21 cellular contexts compared by ENCODE assay signal in the genomic region with DNA sequence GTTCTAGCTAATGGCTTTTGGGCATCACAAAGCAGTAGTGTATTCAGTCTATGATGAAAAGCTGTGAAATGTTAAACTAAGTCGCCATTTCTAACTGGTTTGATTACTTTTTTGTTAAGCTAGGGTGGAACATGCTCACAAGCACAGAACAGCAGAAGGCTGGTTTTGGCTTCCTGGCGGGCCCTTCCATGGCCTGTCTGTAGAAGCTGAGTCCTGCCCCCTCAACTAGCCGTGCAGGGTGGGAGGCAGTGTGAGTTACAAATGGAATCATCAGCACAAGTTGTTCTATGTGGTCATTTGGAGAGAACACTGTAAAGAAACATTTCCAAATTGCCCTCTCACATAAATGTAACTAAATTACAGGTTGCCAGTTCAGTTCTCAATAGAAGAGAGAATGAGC.
DNase-seq lines count a peak whose midpoint lies in the region; ATAC-seq, FAIRE-seq and TF ChIP-seq lines count a peak whose summit lies in the region.
"Had no signal": no experiment of that assay in that cellular context is flagged by ENCODE, and none has a peak within 500 bp of the region (broad histone marks: within the 10 kb centered on the region; RNA-seq: fewer than 3 reads in every experiment).

No MANE protein-coding gene starts in this region.

- no peak overlapping the region for H3K4me3 ChIP-seq in endodermal cell (ENCODE audit: low read length)
- H3K4me3 ChIP-seq in neural cell (ENCODE audit: low read length): no peak overlapping the region
- no peak overlapping the region for H3K4me3 ChIP-seq in transverse colon
- H3K4me3 ChIP-seq in HepG2 (replicated peaks in 1 of 3; ENCODE audit: insufficient read depth in 1 of 3, low read depth in 2 of 3, low read length in 3 of 3): no peak overlapping the region
- H3K4me3 ChIP-seq: esophagus squamous epithelium had no signal

- H3K4me1 ChIP-seq in endodermal cell (ENCODE audit: control insufficient read depth, insufficient read depth, low read length): no peaks in the 10 kb centered on the region
- H3K4me1 ChIP-seq in transverse colon: peaks cover 4 to 16% (median 12%) of the 10 kb centered on the region in 4 donors
- H3K4me1 ChIP-seq in HepG2 (ENCODE audit: insufficient read depth, low read length): no peaks in the 10 kb centered on the region

- peaks cover 19% of the 10 kb centered on the region for H3K36me3 Mint-ChIP-seq in endodermal cell (ENCODE audit: low read depth)

- POLR2A ChIA-PET in HepG2 (lab: Yijun Ruan, JAX): no interaction called here

- intact Hi-C loops in transverse colon (cut with DNase I; ENCODE audit: low total_unique reads) (no loop called here), HepG2 (cut with micrococcal nuclease; ENCODE audit: unreplicated experiment) (no loop called here)

- DNase-seq in NCI-H69 (lab: John Stamatoyannopoulos, UW): peak; percentile 54
- DNase-seq in endodermal cell: no peak
- no peak for DNase-seq in transverse colon
- DNase-seq in glomerular visceral epithelial cell (ENCODE audit: extremely low spot score): no peak
- no peak for DNase-seq in HepG2 (ENCODE audit: low spot score)
- DNase-seq in GM19240 (ENCODE audit: insufficient read length, low spot score): no peak
- DNase-seq: activated CD4-positive, alpha-beta T cell treated with anti-CD3 and anti-CD28 coated beads, Interleukin-2, amount 50 U/mL, for 1 hour; activated naive CD4-positive, alpha-beta T cell treated with anti-CD3 and anti-CD28 coated beads, Interleukin-2, amount 50 U/mL, for 16 hours; brain microvascular endothelial cell; C1 segment of cervical spinal cord; esophagus squamous epithelium; HFFc6; hippocampal formation; NCI-H2107; NCI-H774; stimulated activated CD4-positive, alpha-beta T cell treated with anti-CD3 and anti-CD28 coated beads, Interleukin-1b, Interleukin-23, amount 100 ng/mL, for 48 hours had no signal

- no peaks in the 10 kb centered on the region for H3K79me2 ChIP-seq in neural cell (replicated peaks; ENCODE audit: insufficient read depth, low read length)
- no peaks in the 10 kb centered on the region for H3K79me2 ChIP-seq in HepG2 (ENCODE audit: insufficient read depth, low read length)

- no peaks in the 10 kb centered on the region for H3K9me2 ChIP-seq in neural cell (ENCODE audit: insufficient read depth, low read length)

- peaks cover 8% of the 10 kb centered on the region for H3F3A ChIP-seq in neural cell (ENCODE audit: insufficient read depth, low read length, poor library complexity, severe bottlenecking)

- H3K4me2 ChIP-seq in neural cell (ENCODE audit: low read length) (no peak overlapping the region), HepG2 (ENCODE audit: low read depth, low read length) (no peak overlapping the region)

- peak overlapping the region; percentile 54 for H3K27ac Mint-ChIP-seq in endodermal cell
- H3K27ac Mint-ChIP-seq: dendritic cell treated with granulocyte-macrophage colony-stimulating factor and Interleukin-4, amounts not matched to agents 40 ng/mL and 50 ng/mL, for 4 days; HFFc6; IgD-negative memory B cell had no signal

- no peaks in the 10 kb centered on the region for H3K9me3 Mint-ChIP-seq in endodermal cell
- H3K9me3 Mint-ChIP-seq: dendritic cell treated with granulocyte-macrophage colony-stimulating factor and Interleukin-4, amounts not matched to agents 40 ng/mL and 50 ng/mL, for 4 days; HFFc6; IgD-negative memory B cell had no signal

- ATAC-seq in HepG2: no peak

- no peaks in the 10 kb centered on the region for H3K9me3 ChIP-seq in endodermal cell (ENCODE audit: control insufficient read depth, low read length)
- no peaks in the 10 kb centered on the region for H3K9me3 ChIP-seq in neural cell (ENCODE audit: low read length)
- no peaks in the 10 kb centered on the region for H3K9me3 ChIP-seq in transverse colon
- no peaks in the 10 kb centered on the region for H3K9me3 ChIP-seq in HepG2 (ENCODE audit: low read length)
- H3K9me3 ChIP-seq: esophagus squamous epithelium had no signal

- BruUV-seq in HepG2 (replicated peaks; lab: Mats Ljungman, UMichigan): no TSS peak

- H3K27me3 Mint-ChIP-seq in endodermal cell (ENCODE audit: insufficient read depth): no peaks in the 10 kb centered on the region
- H3K27me3 Mint-ChIP-seq: dendritic cell treated with granulocyte-macrophage colony-stimulating factor and Interleukin-4, amounts not matched to agents 40 ng/mL and 50 ng/mL, for 4 days; IgD-negative memory B cell had no signal

- H3K27me3 ChIP-seq in endodermal cell (ENCODE audit: control insufficient read depth, insufficient read depth, low read length, poor library complexity, severe bottlenecking) (no peaks in the 10 kb centered on the region), neural cell (ENCODE audit: insufficient read depth, low read depth, low read length) (no peaks in the 10 kb centered on the region), transverse colon (no peaks in the 10 kb centered on the region), HepG2 (ENCODE audit: control insufficient read depth in 1 of 2, insufficient read depth in 2 of 2, low read length in 2 of 2) (no peaks in the 10 kb centered on the region)
- H3K27me3 ChIP-seq: brain microvascular endothelial cell, esophagus squamous epithelium had no signal

- H2AFZ ChIP-seq in neural cell (ENCODE audit: low read depth, low read length) (no peak overlapping the region), HepG2 (ENCODE audit: low read length) (no peak overlapping the region)

- TF ChIP-seq POLR2A in transverse colon (IDR thresholded peaks at IDR 0.05) (no peak), HepG2 (IDR thresholded peaks at IDR 0.05; ENCODE audit: insufficient read depth in 1 of 2, low read depth in 2 of 2, low read length in 2 of 2) (no peak)

- H3K27ac ChIP-seq in endodermal cell (ENCODE audit: low read depth, low read length): no peak overlapping the region
- H3K27ac ChIP-seq in neural cell (ENCODE audit: low read length): peak overlapping the region; percentile 91
- peak overlapping the region; percentile 9 to 50 (median 36) for H3K27ac ChIP-seq in transverse colon
- H3K27ac ChIP-seq in HepG2 (ENCODE audit: extremely low read length, insufficient read depth, low read length): no peak overlapping the region
- H3K27ac ChIP-seq: brain microvascular endothelial cell had no signal

- TF ChIP-seq RAD21 in neural cell (conservative IDR thresholded peaks at IDR 0.05): no peak
- TF ChIP-seq RAD21 in HepG2 (CRISPR knock-in tag; IDR thresholded peaks at IDR 0.05): no peak

- H4K20me1 ChIP-seq in neural cell (ENCODE audit: insufficient read depth) (no peaks in the 10 kb centered on the region), HepG2 (ENCODE audit: insufficient read depth, low read length) (no peaks in the 10 kb centered on the region)

- H3K36me3 ChIP-seq in endodermal cell (ENCODE audit: control insufficient read depth, insufficient read depth, low read length) (peaks cover 22% of the 10 kb centered on the region), neural cell (ENCODE audit: insufficient read depth, low read length) (peaks cover 3% of the 10 kb centered on the region), transverse colon (peaks cover 0 to 23% (median 6%) of the 10 kb centered on the region in 4 donors), HepG2 (replicated peaks in 1 of 2; ENCODE audit: control insufficient read depth in 1 of 2, insufficient read depth in 2 of 2, low read length in 2 of 2) (peaks cover 4 to 79% of the 10 kb centered on the region in 2 experiments)

- no peak for TF ChIP-seq CTCF in endodermal cell (conservative IDR thresholded peaks at IDR 0.05)
- TF ChIP-seq CTCF in neural cell (IDR thresholded peaks at IDR 0.05; ENCODE audit: poor library complexity, severe bottlenecking): no peak
- no peak for TF ChIP-seq CTCF in transverse colon (IDR thresholded peaks at IDR 0.05)
- TF ChIP-seq CTCF in HepG2 (CRISPR knock-in tag; IDR thresholded peaks at IDR 0.05): no peak

- TF ChIP-seq EP300 in neural cell (conservative IDR thresholded peaks at IDR 0.05; ENCODE audit: poor library complexity, severe bottlenecking): no peak
- TF ChIP-seq EP300 in transverse colon (IDR thresholded peaks at IDR 0.05; ENCODE audit: low read depth): no peak
- no peak for TF ChIP-seq EP300 in HepG2 (IDR thresholded peaks at IDR 0.05; ENCODE audit: low read depth in 2 of 2, low read length in 2 of 2)
- TF ChIP-seq EP300 in HepG2 (CRISPR knock-in tag; IDR thresholded peaks at IDR 0.05; ENCODE audit: borderline replicate concordance): no peak

- CTCF ChIA-PET in HepG2 (lab: Yijun Ruan, JAX; ENCODE audit: low intra/inter-chr PET ratio, low total read pairs): no interaction called here

- no peak for FAIRE-seq in HepG2 (lab: Jason Lieb, UNC)
- FAIRE-seq: RCC 7860, TTC549 had no signal

- no peak overlapping the region for H3K4me3 Mint-ChIP-seq in endodermal cell
- H3K4me3 Mint-ChIP-seq: dendritic cell treated with granulocyte-macrophage colony-stimulating factor and Interleukin-4, amounts not matched to agents 40 ng/mL and 50 ng/mL, for 4 days; HFFc6; IgD-negative memory B cell had no signal

- WGBS in endodermal cell (ENCODE audit: insufficient coverage in 1 of 2, insufficient read length in 1 of 2), 2 experiments: 94 to 100% methylated on average over 1 to 3 of the region's 3 CpGs
- WGBS in transverse colon (ENCODE audit: low coverage in 1 of 2), 2 donors: 63% methylated on average over 3 of the region's 3 CpGs
- 100% methylated on average over 1 of the region's 3 CpGs for WGBS in HepG2 (ENCODE audit: low lambda C conversion rate)

- H3K9ac ChIP-seq in endodermal cell (ENCODE audit: extremely low read depth, low read length, poor library complexity, severe bottlenecking) (no peak overlapping the region), neural cell (ENCODE audit: low read length) (no peak overlapping the region), HepG2 (ENCODE audit: insufficient read depth, low read depth, low read length) (no peak overlapping the region)

- H3K4me1 Mint-ChIP-seq in endodermal cell: peaks cover 37% of the 10 kb centered on the region
- H3K4me1 Mint-ChIP-seq: IgD-negative memory B cell had no signal

- in situ Hi-C loops in transverse colon (cut with MboI; ENCODE audit: low pct_ligation_motif_present in 1 of 4, low pct_unique_long_range_greater_than_20kb in 1 of 4, low sequenced_read_pairs in 3 of 4): no loop called here
- in situ Hi-C loops in HepG2 (cut with HindIII; ENCODE audit: extremely low pct_ligation_motif_present, low pct_unique_long_range_greater_than_20kb): no loop called here

Comparison
In these comparisons a context has a peak if more than half of its experiments do, and no peak if none do; other contexts are left out.
1. H3K27ac ChIP-seq: peak in neural cell (single experiment) and transverse colon (4 of 4); none in endodermal cell (single experiment) and HepG2 (single experiment).